Comparison of ENCODE assay signal across 1 cellular context in the genomic region with DNA sequence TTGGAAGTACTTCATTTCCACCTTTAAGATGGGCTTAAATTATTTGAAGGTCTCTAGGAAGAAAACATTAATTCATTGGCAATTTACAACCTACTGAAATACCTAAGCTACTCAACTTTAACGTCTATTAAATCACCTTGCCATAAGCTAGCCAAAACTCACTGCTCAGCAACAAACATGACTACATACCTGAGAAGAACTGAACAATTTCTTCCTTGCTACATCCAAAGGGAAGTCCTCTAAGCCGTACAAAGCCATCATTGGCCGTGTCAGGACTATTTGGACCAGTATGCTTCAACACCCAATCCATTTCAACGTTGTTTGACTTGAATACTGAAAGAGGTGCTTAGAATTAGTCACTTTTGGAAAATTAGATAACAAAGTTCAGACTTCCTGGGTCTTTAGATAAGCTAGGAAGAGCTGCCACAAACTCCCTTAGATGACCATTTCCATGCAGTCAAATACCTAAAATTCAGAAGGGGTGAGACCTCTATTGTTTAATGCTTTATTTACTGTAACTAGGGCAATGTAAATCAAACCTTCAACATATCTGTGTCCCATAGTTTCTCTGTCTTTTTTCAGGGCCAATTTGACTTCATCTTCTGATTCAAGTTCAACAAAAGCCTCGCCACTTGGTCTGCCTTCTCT.
TF ChIP-seq lines count a peak whose summit lies in the region.

No MANE protein-coding gene starts in this region.

TF ChIP-seq in endothelial cell of umbilical vein, 7 proteins besides CTCF, POLR2A, EP300 and RAD21 (continued from another document):
- TF ChIP-seq POLR2AphosphoS5 (IDR thresholded peaks at IDR 0.05; ENCODE audit: insufficient read depth, low read depth, low read length), result peak; percentile 9
- TF ChIP-seq MYC (IDR thresholded peaks at IDR 0.05; ENCODE audit: low read depth, low read length), result no peak
